ENCODE assay signal across 22 cellular contexts in the genomic region with DNA sequence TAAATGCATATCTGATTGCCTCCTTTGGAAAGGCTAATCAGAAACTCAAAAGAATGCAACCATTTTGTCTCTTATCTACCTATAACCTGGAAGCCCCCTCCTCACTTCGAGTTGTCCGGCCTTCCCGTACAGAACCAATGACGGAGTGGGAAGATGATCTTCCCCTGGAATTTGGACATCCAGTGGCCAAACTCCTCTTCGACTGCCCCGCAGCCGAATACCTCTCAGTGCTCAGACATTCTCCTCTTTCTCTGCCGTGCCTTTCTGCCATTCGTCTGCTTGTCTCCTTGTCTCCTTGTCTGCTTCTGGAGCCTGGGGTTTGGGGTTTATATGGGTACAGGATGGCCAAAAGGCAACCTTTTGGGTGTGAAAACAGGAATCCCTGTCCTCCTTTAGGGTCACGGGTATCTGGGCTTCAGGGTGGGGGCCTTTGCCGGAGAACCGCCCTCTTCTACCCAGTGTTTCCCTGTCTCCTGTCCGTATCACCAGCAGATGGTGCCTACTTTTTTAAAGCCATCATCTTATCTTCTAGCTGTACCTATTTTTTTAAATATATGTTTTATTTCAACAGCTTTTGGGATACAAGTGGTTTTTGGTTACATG. TPM values are rescaled to one million over a fixed set of nuclear protein-coding genes. Genes with fewer than 3 reads are reported as not detected.
DNase-seq lines count a peak whose midpoint lies in the region; ATAC-seq, FAIRE-seq and TF ChIP-seq lines count a peak whose summit lies in the region.
"Had no signal": no experiment of that assay in that cellular context is flagged by ENCODE, and none has a peak within 500 bp of the region (broad histone marks: within the 10 kb centered on the region; RNA-seq: fewer than 3 reads in every experiment).

No MANE protein-coding gene starts in this region.

- CTCF ChIA-PET in H1 (lab: Charles Lee; ENCODE audit: partially characterized antibody): interaction anchor here (1.1 to 1.8 kb wide), 4 partner anchors 8 to 24 kb away, joined by 3 to 5 read pairs (median 4); no protein-coding TSS in a partner anchor
- CTCF ChIA-PET in activated CD8-positive, alpha-beta T cell treated with anti-CD3 and anti-CD28 coated beads for 36 hours (lab: Charles Lee): no interaction called here

- no peak overlapping the region for H4K5ac ChIP-seq in H1 (ENCODE audit: insufficient read length, low read depth, low read length)

- H3K23me2 ChIP-seq in H1 (ENCODE audit: low read depth, low read length): no peaks in the 10 kb centered on the region

- no peak overlapping the region for H3K23ac ChIP-seq in H1 (ENCODE audit: insufficient read length)

- H2AFZ ChIP-seq in H1 (ENCODE audit: low read length) (no peak overlapping the region), neural progenitor cell (replicated peaks) (peak overlapping the region; percentile 76)

- H3K79me1 ChIP-seq in H1 (ENCODE audit: low read depth, low read length): no peaks in the 10 kb centered on the region

- peak overlapping the region; percentile 96 for H3K27ac ChIP-seq in angular gyrus (ENCODE audit: low read depth, low read length)
- H3K27ac ChIP-seq in H1 (ENCODE audit: low read depth, low read length): no peak overlapping the region
- no peak overlapping the region for H3K27ac ChIP-seq in neural progenitor cell
- H3K27ac ChIP-seq in suprapubic skin: no peak overlapping the region
- H3K27ac ChIP-seq: A549; BLaER1 treated with 17β-estradiol and CSF1 and Interleukin-3, amounts not matched to agents 10 nM and 100 nM had no signal

- no peaks in the 10 kb centered on the region for H3K36me3 Mint-ChIP-seq in neural progenitor cell
- no peaks in the 10 kb centered on the region for H3K36me3 Mint-ChIP-seq in activated CD8-positive, alpha-beta T cell treated with anti-CD3 and anti-CD28 coated beads for 36 hours (ENCODE audit: low read depth)

- H3K4me3 ChIP-seq in H1 (ENCODE audit: extremely low read depth in 1 of 4, insufficient read depth in 2 of 4, low read depth in 3 of 4, low read length in 4 of 4): no peak overlapping the region
- H3K4me3 ChIP-seq in neural progenitor cell: no peak overlapping the region
- no peak overlapping the region for H3K4me3 ChIP-seq in suprapubic skin
- H3K4me3 ChIP-seq: A549; BLaER1 treated with 17β-estradiol and CSF1 and Interleukin-3, amounts not matched to agents 10 nM and 100 nM had no signal

- peaks cover 32% of the 10 kb centered on the region for H3F3A ChIP-seq in neural progenitor cell (ENCODE audit: low read depth)

- no peak overlapping the region for H3K4me2 ChIP-seq in H1 (ENCODE audit: insufficient read depth in 1 of 2, low read depth in 2 of 2, low read length in 2 of 2)
- peak overlapping the region; percentile 14 for H3K4me2 ChIP-seq in neural progenitor cell
- H3K4me2 ChIP-seq: A549; BLaER1 treated with 17β-estradiol and CSF1 and Interleukin-3, amounts not matched to agents 10 nM and 100 nM; SK-N-SH had no signal

- no peak overlapping the region for H4K91ac ChIP-seq in H1 (replicated peaks; ENCODE audit: insufficient read length, low read length)

- WGBS in H1 (ENCODE audit: extremely low coverage in 1 of 2, insufficient coverage in 1 of 2, insufficient read length in 1 of 2, insufficient replicate concordance in 2 of 2, low coverage in 1 of 2, low lambda C conversion rate in 2 of 2, missing lambda C conversion rate in 1 of 2), 2 experiments: 85% methylated on average over 13 of the region's 13 CpGs; no CpG with 5 or more reads in 1 of the 2 experiments
- WGBS in suprapubic skin: 87% methylated on average over 13 of the region's 13 CpGs

- H3K56ac ChIP-seq in H1 (replicated peaks; ENCODE audit: insufficient read length, low read depth, low read length): no peak overlapping the region

- no peak overlapping the region for H3K4me3 Mint-ChIP-seq in neural progenitor cell
- H3K4me3 Mint-ChIP-seq in activated CD8-positive, alpha-beta T cell treated with anti-CD3 and anti-CD28 coated beads for 36 hours: no peak overlapping the region
- H3K4me3 Mint-ChIP-seq: CD4-positive, alpha-beta T cell had no signal

- no peak overlapping the region; the same call in 1 of the 2 replicates for H2BK12ac ChIP-seq in H1 (ENCODE audit: low read depth, low read length)

- peak in 1 of 2 experiments; percentile 41 for DNase-seq in H1 (ENCODE audit: low read depth in 1 of 2, low spot score in 2 of 2)
- no peak for DNase-seq in neural progenitor cell (ENCODE audit: low spot score)
- DNase-seq in activated CD8-positive, alpha-beta T cell treated with anti-CD3 and anti-CD28 coated beads for 36 hours: no peak
- DNase-seq in stimulated activated naive CD4-positive, alpha-beta T cell (lab: John Stamatoyannopoulos, UW): no peak
- DNase-seq in NCI-H1694 treated with DMSO at 0.1 percent for 48 hours (lab: John Stamatoyannopoulos, UW): no peak
- no peak for DNase-seq in suprapubic skin (ENCODE audit: low spot score in 2 of 2)
- DNase-seq: AML-193; CD4-positive, alpha-beta T cell; Karpas-422; NCI-H1092 treated with DMSO at 0.1 percent for 48 hours; NCI-H1436; NCI-H187 treated with DMSO at 0.1 percent for 48 hours; NCI-H2107; NCI-H524; NCI-H748 treated with DMSO at 0.1 percent for 48 hours; SK-N-SH had no signal

- no peak for TF ChIP-seq RAD21 in H1 (IDR thresholded peaks at IDR 0.05 in 1 of 2, conservative IDR thresholded peaks at IDR 0.05 in 1 of 2; ENCODE audit: low read depth in 2 of 2, low read length in 2 of 2)

- peaks cover 6% of the 10 kb centered on the region for H3K9me3 Mint-ChIP-seq in neural progenitor cell
- H3K9me3 Mint-ChIP-seq in activated CD8-positive, alpha-beta T cell treated with anti-CD3 and anti-CD28 coated beads for 36 hours: no peaks in the 10 kb centered on the region
- H3K9me3 Mint-ChIP-seq: CD4-positive, alpha-beta T cell had no signal

- H2BK15ac ChIP-seq in H1 (ENCODE audit: low read length): 0 out of 2 replicates have a peak overlapping the region, but pooled peaks have one; percentile 7

- peaks cover 33% of the 10 kb centered on the region for H3K4me1 Mint-ChIP-seq in neural progenitor cell
- H3K4me1 Mint-ChIP-seq in activated CD8-positive, alpha-beta T cell treated with anti-CD3 and anti-CD28 coated beads for 36 hours (ENCODE audit: low read depth): peaks cover 5% of the 10 kb centered on the region

- H3K36me3 ChIP-seq in H1 (ENCODE audit: control insufficient read depth in 2 of 4, insufficient read depth in 4 of 4, low read length in 3 of 4): no peaks in the 10 kb centered on the region
- no peaks in the 10 kb centered on the region for H3K36me3 ChIP-seq in neural progenitor cell
- H3K36me3 ChIP-seq in suprapubic skin: no peaks in the 10 kb centered on the region
- H3K36me3 ChIP-seq: BLaER1 treated with 17β-estradiol and CSF1 and Interleukin-3, amounts not matched to agents 10 nM and 100 nM had no signal

- H2BK120ac ChIP-seq in H1 (replicated peaks; ENCODE audit: low read depth, low read length): no peak overlapping the region

- H2BK5ac ChIP-seq in H1 (ENCODE audit: low read depth, low read length): 0 out of 2 replicates have a peak overlapping the region, but pooled peaks have one; percentile 12

- H3K79me2 ChIP-seq in H1 (ENCODE audit: control insufficient read depth in 1 of 2, insufficient read depth in 2 of 2, low read length in 2 of 2) (no peaks in the 10 kb centered on the region), neural progenitor cell (ENCODE audit: low read depth) (no peaks in the 10 kb centered on the region)

- no peak overlapping the region for H4K8ac ChIP-seq in H1 (ENCODE audit: extremely low read depth, insufficient read depth, low read length)

- H3K27me3 Mint-ChIP-seq in neural progenitor cell (ENCODE audit: insufficient read depth, low read depth): peaks cover 8% of the 10 kb centered on the region
- peaks cover 1% of the 10 kb centered on the region for H3K27me3 Mint-ChIP-seq in activated CD8-positive, alpha-beta T cell treated with anti-CD3 and anti-CD28 coated beads for 36 hours
- H3K27me3 Mint-ChIP-seq: CD4-positive, alpha-beta T cell had no signal

- no peaks in the 10 kb centered on the region for H3K27me3 ChIP-seq in H1 (replicated peaks in 1 of 4; ENCODE audit: control insufficient read depth in 3 of 4, extremely low read depth in 1 of 4, insufficient read depth in 3 of 4, low read length in 3 of 4)
- H3K27me3 ChIP-seq in neural progenitor cell: no peaks in the 10 kb centered on the region
- no peaks in the 10 kb centered on the region for H3K27me3 ChIP-seq in suprapubic skin

- peak overlapping the region; percentile 19; the same call in 1 of the 2 replicates for H3K18ac ChIP-seq in H1 (ENCODE audit: extremely low read depth, low read length)

- POLR2A ChIA-PET in H1 (lab: Charles Lee; ENCODE audit: partially characterized antibody): no interaction called here
- POLR2A ChIA-PET in activated CD8-positive, alpha-beta T cell treated with anti-CD3 and anti-CD28 coated beads for 36 hours (lab: Charles Lee): interaction anchor here (1.3 kb wide), 1 partner anchor 9 kb away, joined by 4 read pairs; no protein-coding TSS in a partner anchor

- intact Hi-C loops in activated CD8-positive, alpha-beta T cell treated with anti-CD3 and anti-CD28 coated beads for 36 hours (cut with micrococcal nuclease): no loop called here

- no peak overlapping the region for H2AK5ac ChIP-seq in H1 (ENCODE audit: low read depth, low read length)

- H2BK20ac ChIP-seq in H1 (ENCODE audit: low read length): no peak overlapping the region

- FAIRE-seq in H1 (lab: Jason Lieb, UNC): no peak
- FAIRE-seq: A549, D721Med, G401.6, RCC 7860 had no signal

- no peak overlapping the region for H3K4ac ChIP-seq in H1 (replicated peaks; ENCODE audit: insufficient read length, low read depth, low read length)

- no peak overlapping the region for H3K14ac ChIP-seq in H1 (ENCODE audit: insufficient read length)

- TF ChIP-seq EP300 in H1 (IDR thresholded peaks at IDR 0.05; ENCODE audit: borderline replicate concordance in 1 of 2, low read depth in 2 of 2, low read length in 2 of 2) (no peak), suprapubic skin (IDR thresholded peaks at IDR 0.05) (no peak)

- H4K20me1 ChIP-seq in H1 (replicated peaks in 1 of 2; ENCODE audit: control insufficient read depth in 1 of 2, insufficient read depth in 2 of 2, low read length in 2 of 2): no peaks in the 10 kb centered on the region
- H4K20me1 ChIP-seq in neural progenitor cell (ENCODE audit: low read depth): no peaks in the 10 kb centered on the region
- H4K20me1 ChIP-seq: BLaER1 treated with 17β-estradiol and CSF1 and Interleukin-3, amounts not matched to agents 10 nM and 100 nM had no signal

- ATAC-seq in activated CD8-positive, alpha-beta T cell treated with anti-CD3 and anti-CD28 coated beads for 36 hours: no peak
- ATAC-seq: A549 had no signal

- H3K9me3 ChIP-seq in H1 (ENCODE audit: insufficient read depth in 2 of 2, low read depth in 1 of 2, low read length in 1 of 2) (0 out of 4 replicates have a peak, but pooled peaks cover 0 to 3% of the 10 kb centered on the region in 2 experiments), neural progenitor cell (ENCODE audit: low read depth) (no peaks in the 10 kb centered on the region), suprapubic skin (no peaks in the 10 kb centered on the region)
- H3K9me3 ChIP-seq: A549; BLaER1 treated with 17β-estradiol and CSF1 and Interleukin-3, amounts not matched to agents 10 nM and 100 nM; SK-N-SH had no signal

- H3K9ac ChIP-seq in H1 (replicated peaks in 1 of 4; ENCODE audit: extremely low read depth in 1 of 4, low read depth in 3 of 4, low read length in 3 of 4): no peak overlapping the region
- H3K9ac ChIP-seq in neural progenitor cell: no peak overlapping the region
- H3K9ac ChIP-seq: BLaER1 treated with 17β-estradiol and CSF1 and Interleukin-3, amounts not matched to agents 10 nM and 100 nM; SK-N-SH had no signal

- H3K4me1 ChIP-seq in H1 (replicated peaks in 1 of 4; ENCODE audit: control insufficient read depth in 3 of 4, insufficient read depth in 4 of 4, low read length in 3 of 4): peaks cover 12 to 33% (median 24%) of the 10 kb centered on the region in 4 experiments
- peaks cover 41% of the 10 kb centered on the region for H3K4me1 ChIP-seq in neural progenitor cell
- peaks cover 37% of the 10 kb centered on the region for H3K4me1 ChIP-seq in suprapubic skin

- H3K27ac Mint-ChIP-seq in neural progenitor cell: peak overlapping the region; percentile 91
- H3K27ac Mint-ChIP-seq in activated CD8-positive, alpha-beta T cell treated with anti-CD3 and anti-CD28 coated beads for 36 hours: no peak overlapping the region
- H3K27ac Mint-ChIP-seq: CD4-positive, alpha-beta T cell had no signal

- no peak for TF ChIP-seq CTCF in H1 (IDR thresholded peaks at IDR 0.05; ENCODE audit: control extremely low read depth in 1 of 3, insufficient read depth in 1 of 3, low read depth in 1 of 3, low read length in 3 of 3)
- no peak for TF ChIP-seq CTCF in neural progenitor cell (IDR thresholded peaks at IDR 0.05)
- TF ChIP-seq CTCF in activated CD8-positive, alpha-beta T cell treated with anti-CD3 and anti-CD28 coated beads for 36 hours (IDR thresholded peaks at IDR 0.05): no peak
- TF ChIP-seq CTCF in suprapubic skin (IDR thresholded peaks at IDR 0.05): no peak

- TF ChIP-seq POLR2A in H1 (IDR thresholded peaks at IDR 0.05; ENCODE audit: control extremely low read depth in 1 of 2, low read depth in 2 of 2, low read length in 2 of 2) (no peak), suprapubic skin (IDR thresholded peaks at IDR 0.05) (no peak)

RNA-seq across cellular contexts. Expression of a gene that starts 35.9 kb away (rescaled TPM):
- 68.8 and 73.4 TPM in 2 replicates for total RNA-seq in H1 (2021; fragmentation: NEBNext Ultra II Directional; extraction: Animal tissue kit (Norgen Biotek cat#: 25700))
- polyA plus RNA-seq in H1 (2011; rRNA removed): 13.3 and 16.7 TPM in 2 replicates
- 30.0 TPM for polyA plus RNA-seq in H1 (2011; cell fraction: cytosol; rRNA removed)
- polyA plus RNA-seq in H1 (2011; cell fraction: nucleus; rRNA removed): 12.3 TPM
- polyA plus RNA-seq in H1 (2012, experiment 1 of 2): 34.1 to 42.5 TPM (median 36.4 TPM) in 4 replicates
- polyA plus RNA-seq in H1 (2012, experiment 2 of 2): 26.9 TPM
- 20.3 TPM for polyA plus RNA-seq in H1 (2013, experiment 1 of 2)
- 21.3 TPM for polyA plus RNA-seq in H1 (2013, experiment 2 of 2)
- 5.7 and 6.6 TPM in 2 replicates for polyA minus RNA-seq in H1 (2011; rRNA and poly(A)+ RNA removed)
- polyA minus RNA-seq in H1 (2011; cell fraction: cytosol; rRNA and poly(A)+ RNA removed): 11.6 TPM
- 19.8 TPM for polyA minus RNA-seq in H1 (2011; cell fraction: nucleus; rRNA and poly(A)+ RNA removed)
- total RNA-seq in neural progenitor cell (ENCODE audit: low replicate concordance) (44.1 and 48.3 TPM in 2 replicates), suprapubic skin (10 to 100 TPM; 37.1 to 78.4 (median 49.3) TPM)
- total RNA-seq in activated CD8-positive, alpha-beta T cell treated with anti-CD3 and anti-CD28 coated beads for 36 hours: 10 to 100 TPM; 27.2 to 30.6 TPM
